In genomic region chr1:229323885-229324553, GRCh38 we compare ENCODE assay signal across 1 cellular context.
TF ChIP-seq lines count a peak whose summit lies in the region.

No MANE protein-coding gene starts in this region.

TF ChIP-seq in HEK293, 187 proteins besides CTCF, POLR2A, EP300 and RAD21 (continued from another document):
- TF ChIP-seq, protein P1, sequence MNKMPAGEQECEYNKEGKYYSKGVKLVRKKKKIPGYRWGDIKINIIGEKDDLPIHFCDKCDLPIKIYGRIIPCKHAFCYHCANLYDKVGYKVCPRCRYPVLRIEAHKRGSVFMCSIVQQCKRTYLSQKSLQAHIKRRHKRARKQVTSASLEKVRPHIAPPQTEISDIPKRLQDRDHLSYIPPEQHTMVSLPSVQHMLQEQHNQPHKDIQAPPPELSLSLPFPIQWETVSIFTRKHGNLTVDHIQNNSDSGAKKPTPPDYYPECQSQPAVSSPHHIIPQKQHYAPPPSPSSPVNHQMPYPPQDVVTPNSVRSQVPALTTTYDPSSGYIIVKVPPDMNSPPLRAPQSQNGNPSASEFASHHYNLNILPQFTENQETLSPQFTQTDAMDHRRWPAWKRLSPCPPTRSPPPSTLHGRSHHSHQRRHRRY (tag by site-specific recombination; IDR thresholded peaks at IDR 0.05) = no peak
- TF ChIP-seq, protein P2, sequence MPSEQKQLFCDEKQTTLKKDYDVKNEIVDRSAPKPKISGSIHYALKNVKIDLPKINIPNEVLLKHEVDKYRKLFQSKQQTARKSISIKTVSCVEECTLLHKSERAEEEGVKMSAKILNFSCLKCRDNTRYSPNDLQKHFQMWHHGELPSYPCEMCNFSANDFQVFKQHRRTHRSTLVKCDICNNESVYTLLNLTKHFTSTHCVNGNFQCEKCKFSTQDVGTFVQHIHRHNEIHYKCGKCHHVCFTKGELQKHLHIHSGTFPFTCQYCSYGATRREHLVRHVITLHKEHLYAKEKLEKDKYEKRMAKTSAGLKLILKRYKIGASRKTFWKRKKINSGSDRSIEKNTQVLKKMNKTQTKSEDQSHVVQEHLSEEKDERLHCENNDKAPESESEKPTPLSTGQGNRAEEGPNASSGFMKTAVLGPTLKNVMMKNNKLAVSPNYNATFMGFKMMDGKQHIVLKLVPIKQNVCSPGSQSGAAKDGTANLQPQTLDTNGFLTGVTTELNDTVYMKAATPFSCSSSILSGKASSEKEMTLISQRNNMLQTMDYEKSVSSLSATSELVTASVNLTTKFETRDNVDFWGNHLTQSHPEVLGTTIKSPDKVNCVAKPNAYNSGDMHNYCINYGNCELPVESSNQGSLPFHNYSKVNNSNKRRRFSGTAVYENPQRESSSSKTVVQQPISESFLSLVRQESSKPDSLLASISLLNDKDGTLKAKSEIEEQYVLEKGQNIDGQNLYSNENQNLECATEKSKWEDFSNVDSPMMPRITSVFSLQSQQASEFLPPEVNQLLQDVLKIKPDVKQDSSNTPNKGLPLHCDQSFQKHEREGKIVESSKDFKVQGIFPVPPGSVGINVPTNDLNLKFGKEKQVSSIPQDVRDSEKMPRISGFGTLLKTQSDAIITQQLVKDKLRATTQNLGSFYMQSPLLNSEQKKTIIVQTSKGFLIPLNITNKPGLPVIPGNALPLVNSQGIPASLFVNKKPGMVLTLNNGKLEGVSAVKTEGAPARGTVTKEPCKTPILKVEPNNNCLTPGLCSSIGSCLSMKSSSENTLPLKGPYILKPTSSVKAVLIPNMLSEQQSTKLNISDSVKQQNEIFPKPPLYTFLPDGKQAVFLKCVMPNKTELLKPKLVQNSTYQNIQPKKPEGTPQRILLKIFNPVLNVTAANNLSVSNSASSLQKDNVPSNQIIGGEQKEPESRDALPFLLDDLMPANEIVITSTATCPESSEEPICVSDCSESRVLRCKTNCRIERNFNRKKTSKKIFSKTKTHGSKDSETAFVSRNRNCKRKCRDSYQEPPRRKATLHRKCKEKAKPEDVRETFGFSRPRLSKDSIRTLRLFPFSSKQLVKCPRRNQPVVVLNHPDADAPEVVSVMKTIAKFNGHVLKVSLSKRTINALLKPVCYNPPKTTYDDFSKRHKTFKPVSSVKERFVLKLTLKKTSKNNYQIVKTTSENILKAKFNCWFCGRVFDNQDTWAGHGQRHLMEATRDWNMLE (tag by site-specific recombination; conservative IDR thresholded peaks at IDR 0.05; ENCODE audit: low read depth) = no peak
- no peak for TF ChIP-seq ZNF112 (tag by site-specific recombination; IDR thresholded peaks at IDR 0.05)
